8 cellular contexts compared by ENCODE assay signal in the genomic region with DNA sequence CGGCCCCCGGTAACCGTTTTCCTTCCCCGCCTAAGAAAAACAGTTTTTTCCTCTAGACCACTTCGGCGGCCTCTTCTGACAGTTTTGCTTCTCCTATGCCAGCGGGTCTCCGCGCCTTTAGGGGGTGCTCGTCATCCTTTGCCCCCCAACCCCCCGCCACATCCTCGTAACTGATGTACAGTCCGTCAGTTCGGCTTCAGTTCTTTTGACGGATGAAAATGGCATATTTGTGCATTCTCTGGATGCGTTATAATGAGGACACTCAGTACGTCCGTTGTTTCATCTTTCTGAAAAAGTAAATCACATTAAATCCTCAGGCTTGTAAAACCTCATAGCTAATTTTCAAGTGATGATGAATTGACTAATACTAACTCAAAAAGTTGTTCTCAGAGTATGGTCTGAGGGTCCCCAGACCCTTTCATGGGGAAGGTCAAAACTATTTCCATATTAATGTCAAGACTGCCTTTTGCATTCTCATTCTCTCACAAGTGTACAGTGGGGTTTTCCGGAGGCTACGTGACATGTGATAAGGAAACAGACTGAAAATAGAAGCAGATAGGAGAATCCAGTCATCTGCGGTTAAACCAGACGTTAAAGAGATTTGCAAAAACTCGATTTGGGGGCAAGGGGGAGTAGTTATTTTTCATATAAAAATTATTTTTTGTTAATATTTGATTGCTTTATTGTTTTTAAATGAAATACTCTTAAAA. TPM values are rescaled to one million over a fixed set of nuclear protein-coding genes. Genes with fewer than 3 reads are reported as not detected.
A peak's percentile ranks its signal among the peaks of the same experiment; 100 is the strongest.
DNase-seq lines count a peak whose midpoint lies in the region; ATAC-seq and TF ChIP-seq lines count a peak whose summit lies in the region.

No MANE protein-coding gene starts in this region.

- no peak for TF ChIP-seq CTCF in breast epithelium (IDR thresholded peaks at IDR 0.05)

- DNase-seq in CMK (ENCODE audit: low read depth) (peak; percentile 36), SK-MEL-5 (ENCODE audit: low read depth, low spot score) (peak; percentile 60), breast epithelium (ENCODE audit: low spot score in 2 of 2) (no peak), kidney glomerular epithelial cell (lab: John Stamatoyannopoulos, UW) (peak; percentile 74), HEK293T (ENCODE audit: extremely low spot score) (no peak)
- peak; percentile 45 for DNase-seq in stimulated activated CD8-positive, alpha-beta memory T cell treated with anti-CD3 and anti-CD28 coated beads, Interleukin-4, amount 100 ng/mL, for 24 hours (ENCODE audit: low read depth)

- POLR2A ChIA-PET in HEK293T (lab: Yijun Ruan, JAX): no interaction called here

- H3K27me3 ChIP-seq in breast epithelium: no peaks in the 10 kb centered on the region

- intact Hi-C loops in breast epithelium (cut with DNase I; ENCODE audit: low total_unique reads): no loop called here

- in situ Hi-C loops in SK-MEL-5 (cut with HindIII; ENCODE audit: low pct_unique_long_range_greater_than_20kb, low sequenced_read_pairs): no loop called here

- peak; percentile 21 for ATAC-seq in GM18909 (IDR thresholded peaks at IDR 0.05; ENCODE audit: poor library complexity, unreplicated experiment)
- peak; percentile 27 for ATAC-seq in HG03139 (IDR thresholded peaks at IDR 0.05; ENCODE audit: unreplicated experiment)

- peak overlapping the region; percentile 77 to 97 (median 91) for H3K4me3 ChIP-seq in breast epithelium

- H3K4me1 ChIP-seq in breast epithelium: peaks cover 0 to 4% of the 10 kb centered on the region in 2 donors

- no peak for TF ChIP-seq POLR2A in breast epithelium (IDR thresholded peaks at IDR 0.05)

- H3K9me3 ChIP-seq in breast epithelium: no peaks in the 10 kb centered on the region

- CTCF ChIA-PET in HEK293T (lab: Yijun Ruan, JAX): no interaction called here

- H3K36me3 ChIP-seq in breast epithelium: no peaks in the 10 kb centered on the region

- peak overlapping the region; percentile 98 to 99 for H3K27ac ChIP-seq in breast epithelium

TF ChIP-seq in HEK293T, 16 proteins besides CTCF, POLR2A, EP300 and RAD21:
- TF ChIP-seq FOXA1 (IDR thresholded peaks at IDR 0.05) (no peak), BHLHE40 (IDR thresholded peaks at IDR 0.05; ENCODE audit: borderline replicate concordance) (no peak)

RNA-seq across cellular contexts. Expression of a gene that starts 0.8 kb away (rescaled TPM):
- 255 and 261 TPM in 2 replicates for total RNA-seq in SK-MEL-5 (2014; rRNA removed; shearing (Covaris generic))
- polyA plus RNA-seq in SK-MEL-5 (2015; cell fraction: cytosol; rRNA removed): 452 and 492 TPM in 2 replicates
- polyA plus RNA-seq in SK-MEL-5 (2015; cell fraction: nucleus; rRNA removed): 493 and 593 TPM in 2 replicates
- 100 to 1,000 TPM; 356 to 419 (median 394) TPM for total RNA-seq in breast epithelium

RNA-seq across cellular contexts. Expression of a gene that starts 53.7 kb away (rescaled TPM):
- 108 and 115 TPM in 2 replicates for total RNA-seq in SK-MEL-5 (2014; rRNA removed; shearing (Covaris generic))
- 132 and 167 TPM in 2 replicates for polyA plus RNA-seq in SK-MEL-5 (2015; cell fraction: cytosol; rRNA removed)
- polyA plus RNA-seq in SK-MEL-5 (2015; cell fraction: nucleus; rRNA removed): 128 and 165 TPM in 2 replicates
- 10 to 100 TPM in 2 of 3 donors, 1 to 10 TPM in 1; 5.8 to 32.6 (median 23.6) TPM for total RNA-seq in breast epithelium

Comparison
In these comparisons a context has a peak if more than half of its experiments do, and no peak if none do; other contexts are left out.
1. DNase-seq: peak in CMK (single experiment), SK-MEL-5 (single experiment), kidney glomerular epithelial cell (single experiment) and stimulated activated CD8-positive, alpha-beta memory T cell treated with anti-CD3 and anti-CD28 coated beads, Interleukin-4, amount 100 ng/mL, for 24 hours (single experiment); none in breast epithelium (0 of 2) and HEK293T (single experiment).